Comparison of ENCODE assay signal across 12 cellular contexts in genomic region chr5:159174511-159175168, GRCh38. TPM values are rescaled to one million over a fixed set of nuclear protein-coding genes. Genes with fewer than 3 reads are reported as not detected.
A peak's percentile ranks its signal among the peaks of the same experiment; 100 is the strongest.
DNase-seq lines count a peak whose midpoint lies in the region; FAIRE-seq and TF ChIP-seq lines count a peak whose summit lies in the region.
"Had no signal": no experiment of that assay in that cellular context is flagged by ENCODE, and none has a peak within 500 bp of the region (broad histone marks: within the 10 kb centered on the region; RNA-seq: fewer than 3 reads in every experiment).

No MANE protein-coding gene starts in this region.

- no peaks in the 10 kb centered on the region for H4K20me1 ChIP-seq in osteoblast (ENCODE audit: insufficient read depth, low read length)

- H3K4me1 ChIP-seq in osteoblast (ENCODE audit: insufficient read depth, low read length), result peaks cover 27% of the 10 kb centered on the region

- no peak overlapping the region for H3K4me3 Mint-ChIP-seq in activated T-helper 1 cell treated with anti-CD3 and anti-CD28 coated beads, Interleukin-12 subunit alpha, Interleukin-12 subunit beta, Interleukin-2, Interleukin-4 antibody, amounts not matched to agents 30 ng/mL and 10 ng/mL and 1 ng/mL, durations not matched to agents 14 hours and 24 hours and 36 hours
- H3K4me3 Mint-ChIP-seq: endodermal cell had no signal

- H3K27me3 Mint-ChIP-seq in activated T-helper 1 cell treated with anti-CD3 and anti-CD28 coated beads, Interleukin-12 subunit alpha, Interleukin-12 subunit beta, Interleukin-2, Interleukin-4 antibody, amounts not matched to agents 30 ng/mL and 10 ng/mL and 1 ng/mL, durations not matched to agents 14 hours and 24 hours and 36 hours (ENCODE audit: insufficient read depth), result no peaks in the 10 kb centered on the region

- peaks cover 15% of the 10 kb centered on the region for H3K79me2 ChIP-seq in osteoblast (ENCODE audit: insufficient read depth, low read length)

- H3K27me3 ChIP-seq in osteoblast (ENCODE audit: insufficient read depth, low read length), result no peaks in the 10 kb centered on the region
- H3K27me3 ChIP-seq: adrenal gland had no signal

- no peak for DNase-seq in activated T-helper 1 cell treated with anti-CD3 and anti-CD28 coated beads, Interleukin-12 subunit alpha, Interleukin-12 subunit beta, Interleukin-2, Interleukin-4 antibody, amounts not matched to agents 30 ng/mL and 10 ng/mL and 1 ng/mL, durations not matched to agents 14 hours and 24 hours and 36 hours (ENCODE audit: low spot score)
- peak; percentile 51 for DNase-seq in fibroblast of villous mesenchyme (ENCODE audit: low read depth)
- DNase-seq in osteoblast (ENCODE audit: insufficient read length, low spot score, missing footprints), result no peak
- no peak for DNase-seq in SKM-1 (lab: John Stamatoyannopoulos, UW; ENCODE audit: unreplicated experiment)
- DNase-seq in GDM1 (lab: John Stamatoyannopoulos, UW), result no peak
- no peak for DNase-seq in NCI-H2171 (lab: John Stamatoyannopoulos, UW)
- DNase-seq: activated CD8-positive, alpha-beta memory T cell treated with anti-CD3 and anti-CD28 coated beads for 24 hours; adrenal gland; endodermal cell; NCI-H2227 treated with DMSO at 0.1 percent for 48 hours had no signal

- no peaks in the 10 kb centered on the region for H3K9me3 Mint-ChIP-seq in activated T-helper 1 cell treated with anti-CD3 and anti-CD28 coated beads, Interleukin-12 subunit alpha, Interleukin-12 subunit beta, Interleukin-2, Interleukin-4 antibody, amounts not matched to agents 30 ng/mL and 10 ng/mL and 1 ng/mL, durations not matched to agents 14 hours and 24 hours and 36 hours
- H3K9me3 Mint-ChIP-seq: endodermal cell; T-helper 1 cell treated with Interleukin-12 subunit alpha and Interleukin-12 subunit beta and Interleukin-4 antibody, amounts not matched to agents 30 μg/mL and 1 μg/mL, for 36 hours had no signal

- H3K27ac ChIP-seq in osteoblast (ENCODE audit: low read depth, low read length), result peak overlapping the region; percentile 59

- H3K9me3 ChIP-seq in osteoblast (ENCODE audit: low read depth, low read length), result no peaks in the 10 kb centered on the region
- H3K9me3 ChIP-seq: adrenal gland had no signal

- H3K4me3 ChIP-seq in fibroblast of villous mesenchyme (ENCODE audit: low read depth, low read length), result no peak overlapping the region
- H3K4me3 ChIP-seq in osteoblast (ENCODE audit: insufficient read depth, low read length), result no peak overlapping the region
- H3K4me3 ChIP-seq: adrenal gland had no signal

- TF ChIP-seq CTCF in fibroblast of villous mesenchyme (IDR thresholded peaks at IDR 0.05; ENCODE audit: insufficient read depth, low read depth, low read length) (no peak), osteoblast (IDR thresholded peaks at IDR 0.05; ENCODE audit: extremely low read depth, low read depth, low read length) (no peak)

- no peak overlapping the region for H3K4me2 ChIP-seq in osteoblast (ENCODE audit: insufficient read depth, low read length)

- FAIRE-seq in G401.6 (lab: Jason Lieb, UNC), result peak; percentile 15

- peaks cover 18% of the 10 kb centered on the region for H3K36me3 ChIP-seq in osteoblast (ENCODE audit: insufficient read depth, low read length)

- peaks cover 51% of the 10 kb centered on the region for H3K36me3 Mint-ChIP-seq in activated T-helper 1 cell treated with anti-CD3 and anti-CD28 coated beads, Interleukin-12 subunit alpha, Interleukin-12 subunit beta, Interleukin-2, Interleukin-4 antibody, amounts not matched to agents 30 ng/mL and 10 ng/mL and 1 ng/mL, durations not matched to agents 14 hours and 24 hours and 36 hours (ENCODE audit: low read depth)

- peak overlapping the region; percentile 44 for H3K27ac Mint-ChIP-seq in activated T-helper 1 cell treated with anti-CD3 and anti-CD28 coated beads, Interleukin-12 subunit alpha, Interleukin-12 subunit beta, Interleukin-2, Interleukin-4 antibody, amounts not matched to agents 30 ng/mL and 10 ng/mL and 1 ng/mL, durations not matched to agents 14 hours and 24 hours and 36 hours

- peaks cover 60% of the 10 kb centered on the region for H3K4me1 Mint-ChIP-seq in activated T-helper 1 cell treated with anti-CD3 and anti-CD28 coated beads, Interleukin-12 subunit alpha, Interleukin-12 subunit beta, Interleukin-2, Interleukin-4 antibody, amounts not matched to agents 30 ng/mL and 10 ng/mL and 1 ng/mL, durations not matched to agents 14 hours and 24 hours and 36 hours (ENCODE audit: low read depth)

- intact Hi-C loops in activated T-helper 1 cell treated with anti-CD3 and anti-CD28 coated beads, Interleukin-12 subunit alpha, Interleukin-12 subunit beta, Interleukin-2, Interleukin-4 antibody, amounts not matched to agents 30 ng/mL and 10 ng/mL and 1 ng/mL, durations not matched to agents 14 hours and 24 hours and 36 hours (cut with micrococcal nuclease), result loop anchor here (5.0 to 10.0 kb wide), 2 partner anchors 158 to 600 kb away; partner anchors contain the start of gene IL12B

- H2AFZ ChIP-seq in osteoblast (ENCODE audit: low read length), result no peak overlapping the region

RNA-seq across cellular contexts. Expression of gene RNF145, which starts 34.7 kb away (rescaled TPM):
- 179 TPM in 2 replicates for total RNA-seq in activated T-helper 1 cell treated with anti-CD3 and anti-CD28 coated beads, Interleukin-12 subunit alpha, Interleukin-12 subunit beta, Interleukin-2, Interleukin-4 antibody, amounts not matched to agents 30 ng/mL and 10 ng/mL and 1 ng/mL, durations not matched to agents 14 hours and 24 hours and 36 hours
- 52.5 and 84.2 TPM in 2 replicates for total RNA-seq in fibroblast of villous mesenchyme
- 37.7 and 38.4 TPM in 2 replicates for total RNA-seq in osteoblast
